Comparison of ENCODE assay signal across 9 cellular contexts in genomic region chr14:24058260-24058950, GRCh38. TPM values are rescaled to one million over a fixed set of nuclear protein-coding genes. Genes with fewer than 3 reads are reported as not detected.
DNase-seq lines count a peak whose midpoint lies in the region; ATAC-seq and TF ChIP-seq lines count a peak whose summit lies in the region.
"Had no signal": no experiment of that assay in that cellular context is flagged by ENCODE, and none has a peak within 500 bp of the region (broad histone marks: within the 10 kb centered on the region; RNA-seq: fewer than 3 reads in every experiment).

No MANE protein-coding gene starts in this region.

- H3K4me3 Mint-ChIP-seq in GM23338, result peak overlapping the region; percentile 30; the same call in 1 of the 3 replicates
- H3K4me3 Mint-ChIP-seq: activated naive CD8-positive, alpha-beta T cell had no signal

- H3K9me2 ChIP-seq in DOHH2 (replicated peaks; ENCODE audit: control insufficient read depth, low read length) (no peaks in the 10 kb centered on the region), GM23338 (ENCODE audit: insufficient read depth) (no peaks in the 10 kb centered on the region)

- H3K4me1 ChIP-seq in DOHH2 (ENCODE audit: control insufficient read depth, low read length) (no peaks in the 10 kb centered on the region), GM23338 (ENCODE audit: insufficient read depth) (no peaks in the 10 kb centered on the region)

- H3K9me3 ChIP-seq in DOHH2 (ENCODE audit: control insufficient read depth, insufficient read depth, low read length), result no peaks in the 10 kb centered on the region

- H3K27ac ChIP-seq in DOHH2 (ENCODE audit: low read depth, low read length) (no peak overlapping the region), GM23338 (ENCODE audit: low read depth) (no peak overlapping the region)

- H4K20me1 ChIP-seq in DOHH2 (ENCODE audit: control insufficient read depth, insufficient read depth, low read depth, low read length), result no peaks in the 10 kb centered on the region
- no peaks in the 10 kb centered on the region for H4K20me1 ChIP-seq in GM23338 (replicated peaks; ENCODE audit: insufficient read depth)

- DNase-seq in GM23338 (ENCODE audit: low spot score) (peak; percentile 93), NCI-H1694 (lab: John Stamatoyannopoulos, UW) (peak; percentile 85), UCSD-AML1 (lab: John Stamatoyannopoulos, UW; ENCODE audit: unreplicated experiment) (peak; percentile 19), epithelial cell of esophagus (ENCODE audit: low read depth) (peak; percentile 71), middle frontal gyrus (ENCODE audit: extremely low spot score, low spot score) (peak; percentile 83), mesenteric fat pad (ENCODE audit: low spot score) (no peak)

- H3K27me3 Mint-ChIP-seq in GM23338 (ENCODE audit: insufficient read depth, low read depth, poor library complexity), result peaks cover 5% of the 10 kb centered on the region

- peaks cover 23% of the 10 kb centered on the region for H3K36me3 Mint-ChIP-seq in GM23338 (ENCODE audit: low read depth)
- H3K36me3 Mint-ChIP-seq: activated naive CD8-positive, alpha-beta T cell had no signal

- TF ChIP-seq CTCF in DOHH2 (IDR thresholded peaks at IDR 0.05; ENCODE audit: low read depth, low read length, poor library complexity, severe bottlenecking), result peak; percentile 63
- TF ChIP-seq CTCF in GM23338 (conservative IDR thresholded peaks at IDR 0.05; ENCODE audit: low read depth in 2 of 2), result peak; percentile 96 to 97
- TF ChIP-seq CTCF in epithelial cell of esophagus (IDR thresholded peaks at IDR 0.05; ENCODE audit: insufficient read depth, low read depth, low read length, missing control alignments), result peak; percentile 82

- H3K27ac Mint-ChIP-seq in GM23338, result peak overlapping the region; percentile 53; the same call in 1 of the 2 replicates
- H3K27ac Mint-ChIP-seq: activated naive CD8-positive, alpha-beta T cell had no signal

- H3K4me3 ChIP-seq in DOHH2 (ENCODE audit: low read length), result no peak overlapping the region
- no peak overlapping the region for H3K4me3 ChIP-seq in GM23338
- H3K4me3 ChIP-seq in epithelial cell of esophagus (ENCODE audit: low read length), result no peak overlapping the region

- H3K36me3 ChIP-seq in DOHH2 (ENCODE audit: control insufficient read depth, low read length) (no peaks in the 10 kb centered on the region), GM23338 (ENCODE audit: insufficient read depth) (no peaks in the 10 kb centered on the region)

- peaks cover 1% of the 10 kb centered on the region; the same call in 1 of the 2 replicates for H3K27me3 ChIP-seq in DOHH2 (ENCODE audit: control insufficient read depth, low read length)
- H3K27me3 ChIP-seq in GM23338 (ENCODE audit: insufficient read depth), result no peaks in the 10 kb centered on the region

- H3K4me1 Mint-ChIP-seq in GM23338, result peaks cover 10% of the 10 kb centered on the region

- ATAC-seq in GM23338 (peak; percentile 94), HG03457 (IDR thresholded peaks at IDR 0.05; ENCODE audit: unreplicated experiment) (no peak)

- H3K4me2 ChIP-seq in DOHH2 (ENCODE audit: low read length), result no peak overlapping the region
- no peak overlapping the region for H3K4me2 ChIP-seq in GM23338

- H3K79me2 ChIP-seq in DOHH2 (ENCODE audit: control insufficient read depth, low read length), result no peaks in the 10 kb centered on the region
- H3K79me2 ChIP-seq in GM23338 (replicated peaks; ENCODE audit: insufficient read depth), result no peaks in the 10 kb centered on the region

- H3F3A ChIP-seq in DOHH2 (ENCODE audit: control insufficient read depth, insufficient read depth) (no peaks in the 10 kb centered on the region), GM23338 (replicated peaks; ENCODE audit: low read depth) (no peaks in the 10 kb centered on the region)

- H2AFZ ChIP-seq in GM23338, result no peak overlapping the region

- H3K9me3 Mint-ChIP-seq in GM23338, result no peaks in the 10 kb centered on the region; the same call in 2 of the 3 replicates

TF ChIP-seq in GM23338, 12 proteins besides CTCF, POLR2A, EP300 and RAD21:
- no peak for TF ChIP-seq JUNB (IDR thresholded peaks at IDR 0.05; ENCODE audit: unreplicated experiment)
- TF ChIP-seq EZH2 (IDR thresholded peaks at IDR 0.05; ENCODE audit: low read depth, unreplicated experiment), result no peak
- no peak for TF ChIP-seq ZNF462 (CRISPR knock-in tag; IDR thresholded peaks at IDR 0.05)
TF ChIP-seq in GM23338: peak in this region for 0.

RNA-seq across cellular contexts. Expression of gene CARMIL3, which starts 6.6 kb away (rescaled TPM):
- total RNA-seq in GM23338 (2014; rRNA removed; shearing (Covaris generic)), result 9.7 and 11.8 TPM in 2 replicates
- polyA plus RNA-seq in GM23338 (2016; fragmentation: Nextera tagmentation; extraction: Ambion mirVana), result 3.7 and 3.8 TPM in 2 replicates
- total RNA-seq in mesenteric fat pad, result 0.61 TPM

RNA-seq across cellular contexts. Expression of gene CPNE6, which starts 13.0 kb away (rescaled TPM):
- not detected in 2 replicates for total RNA-seq in GM23338 (2014; rRNA removed; shearing (Covaris generic))
- polyA plus RNA-seq in GM23338 (2016; fragmentation: Nextera tagmentation; extraction: Ambion mirVana), result 0.16 TPM in 1 of 2 replicates, not detected in the other
- not detected for total RNA-seq in mesenteric fat pad

RNA-seq across cellular contexts. Expression of gene PCK2, which starts 35.7 kb away (rescaled TPM):
- 103 and 112 TPM in 2 replicates for total RNA-seq in GM23338 (2014; rRNA removed; shearing (Covaris generic))
- polyA plus RNA-seq in GM23338 (2016; fragmentation: Nextera tagmentation; extraction: Ambion mirVana), result 53.5 and 57.9 TPM in 2 replicates
- total RNA-seq in mesenteric fat pad, result 39.1 TPM

RNA-seq across cellular contexts. Expression of gene DCAF11, which starts 56.2 kb away (rescaled TPM):
- total RNA-seq in GM23338 (2014; rRNA removed; shearing (Covaris generic)), result 78.7 and 93.2 TPM in 2 replicates
- polyA plus RNA-seq in GM23338 (2016; fragmentation: Nextera tagmentation; extraction: Ambion mirVana), result 18.6 and 19.0 TPM in 2 replicates
- 31.7 TPM for total RNA-seq in mesenteric fat pad

RNA-seq across cellular contexts. Expression of gene NRL, which starts 56.3 kb away (rescaled TPM):
- total RNA-seq in GM23338 (2014; rRNA removed; shearing (Covaris generic)), result 2.2 and 5.2 TPM in 2 replicates
- polyA plus RNA-seq in GM23338 (2016; fragmentation: Nextera tagmentation; extraction: Ambion mirVana), result 1.4 and 1.8 TPM in 2 replicates
- 1.6 TPM for total RNA-seq in mesenteric fat pad
